Comparison of ENCODE assay signal across 8 cellular contexts in the genomic region with DNA sequence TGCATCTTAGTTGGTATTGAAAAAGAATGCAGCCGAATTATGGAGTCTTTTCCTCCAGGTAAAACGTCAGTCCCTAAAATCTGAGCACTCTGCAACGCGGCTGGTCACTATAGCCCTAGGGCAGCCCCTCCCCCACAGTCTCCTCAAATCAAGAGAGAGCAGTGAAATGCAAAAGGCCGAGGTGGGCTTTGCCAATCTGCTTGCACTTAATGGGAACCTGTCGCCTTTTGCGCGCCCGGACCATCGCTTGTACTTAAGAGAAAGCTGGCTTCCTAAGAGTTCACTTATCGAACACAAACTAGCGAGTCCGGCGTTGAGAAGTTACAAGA. TPM values are rescaled to one million over a fixed set of nuclear protein-coding genes. Genes with fewer than 3 reads are reported as not detected.
DNase-seq lines count a peak whose midpoint lies in the region; ATAC-seq lines count a peak whose summit lies in the region.

No MANE protein-coding gene starts in this region.

- peak overlapping the region; percentile 93 for H3K4me3 ChIP-seq in iPS-20b (ENCODE audit: low read length)

- peak overlapping the region; percentile 96 for H3K9ac ChIP-seq in iPS-20b (ENCODE audit: low read depth, low read length)

- H3K36me3 ChIP-seq in iPS-20b (ENCODE audit: insufficient read depth, low read depth, low read length) = peaks cover 44% of the 10 kb centered on the region

- H3K27ac ChIP-seq in iPS-20b (ENCODE audit: low read length) = peak overlapping the region; percentile 65

- no peaks in the 10 kb centered on the region for H3K27me3 ChIP-seq in iPS-20b (ENCODE audit: insufficient read depth, low read length)

- H3K9me3 ChIP-seq in iPS-20b (ENCODE audit: insufficient read depth, low read depth, low read length) = no peaks in the 10 kb centered on the region

- peaks cover 5% of the 10 kb centered on the region; the same call in 1 of the 2 replicates for H3K4me1 ChIP-seq in iPS-20b (ENCODE audit: insufficient read depth, low read length)

- DNase-seq in COR-L47 (lab: John Stamatoyannopoulos, UW) (peak; percentile 72), H4 (ENCODE audit: low spot score) (peak; percentile 32), NCI-H2029 (lab: John Stamatoyannopoulos, UW) (peak; percentile 37), putamen (ENCODE audit: low spot score) (no peak)
- peak; percentile 84 for DNase-seq in activated CD8-positive, alpha-beta memory T cell treated with anti-CD3 and anti-CD28 coated beads, Interleukin-2, amount 50 U/mL, for 48 hours
- peak; percentile 56 to 57 for DNase-seq in stimulated activated CD4-positive, alpha-beta T cell treated with anti-CD3 and anti-CD28 coated beads, Interleukin-4, amount 100 ng/mL, for 48 hours (ENCODE audit: low read depth in 2 of 2)

- no peak for ATAC-seq in GM21515 (IDR thresholded peaks at IDR 0.05; ENCODE audit: unreplicated experiment)

RNA-seq across cellular contexts. Expression of gene MCM3, which starts 0.4 kb away (rescaled TPM):
- 157 and 161 TPM in 2 replicates for total RNA-seq in H4 (2014; rRNA removed; shearing (Covaris generic))

RNA-seq across cellular contexts. Expression of gene IL17F, which starts 39.8 kb away (rescaled TPM):
- not detected in 2 replicates for total RNA-seq in H4 (2014; rRNA removed; shearing (Covaris generic))
